In genomic region chr19:46456930-46457329, GRCh38 we compare ENCODE assay signal across 30 cellular contexts. TPM values are rescaled to one million over a fixed set of nuclear protein-coding genes. Genes with fewer than 3 reads are reported as not detected.
"Had no signal": no experiment of that assay in that cellular context is flagged by ENCODE, and none has a peak within 500 bp of the region (broad histone marks: within the 10 kb centered on the region; RNA-seq: fewer than 3 reads in every experiment).

No MANE protein-coding gene starts in this region.

- H3K9me3 Mint-ChIP-seq: activated CD4-positive, alpha-beta memory T cell treated with anti-CD3 and anti-CD28 coated beads, Interleukin-2, amount 10 ng/mL, durations not matched to agents 7 days and 5 days; activated CD4-positive, alpha-beta T cell treated with anti-CD3 and anti-CD28 coated beads, Interleukin-2, amount 10 ng/mL, durations not matched to agents 7 days and 5 days; activated T-cell treated with anti-CD3 and anti-CD28 coated beads, Interleukin-2, amount 50 U/mL, for 4 hours; activated T-helper 17 cell treated with anti-CD3 and anti-CD28 coated beads, Interleukin-2, amount 50 U/mL, for 72 hours; dendritic cell treated with granulocyte-macrophage colony-stimulating factor and Interleukin-4, amounts not matched to agents 40 ng/mL and 50 ng/mL, for 4 days had no signal

- H3K4me3 ChIP-seq: body of pancreas, cardiac muscle cell, coronary artery, dorsolateral prefrontal cortex, heart left ventricle had no signal

- H3K9me3 ChIP-seq: body of pancreas, heart left ventricle had no signal

- H3K27ac ChIP-seq: body of pancreas, cardiac muscle cell, coronary artery, dorsolateral prefrontal cortex, heart left ventricle had no signal

- ATAC-seq: activated T-cell treated with anti-CD3 and anti-CD28 coated beads, Interleukin-2, amount 50 U/mL, for 4 hours; activated T-helper 17 cell treated with anti-CD3 and anti-CD28 coated beads, Interleukin-2, amount 50 U/mL, for 72 hours; body of pancreas; heart left ventricle had no signal

- H3K4me1 Mint-ChIP-seq: activated CD4-positive, alpha-beta memory T cell treated with anti-CD3 and anti-CD28 coated beads, Interleukin-2, amount 10 ng/mL, durations not matched to agents 7 days and 5 days; activated CD4-positive, alpha-beta T cell treated with anti-CD3 and anti-CD28 coated beads, Interleukin-2, amount 10 ng/mL, durations not matched to agents 7 days and 5 days; activated T-helper 17 cell treated with anti-CD3 and anti-CD28 coated beads, Interleukin-2, amount 50 U/mL, for 72 hours; endodermal cell had no signal

- H3K27me3 ChIP-seq: body of pancreas, cardiac muscle cell, dorsolateral prefrontal cortex, heart left ventricle had no signal

- H3K4me1 ChIP-seq: heart left ventricle had no signal

- H3K36me3 Mint-ChIP-seq: activated naive CD8-positive, alpha-beta T cell had no signal

- H3K36me3 ChIP-seq: cardiac muscle cell, heart left ventricle had no signal

- H3K4me3 Mint-ChIP-seq: activated CD4-positive, alpha-beta memory T cell treated with anti-CD3 and anti-CD28 coated beads, Interleukin-2, amount 10 ng/mL, durations not matched to agents 7 days and 5 days; activated CD4-positive, alpha-beta T cell treated with anti-CD3 and anti-CD28 coated beads, Interleukin-2, amount 10 ng/mL, durations not matched to agents 7 days and 5 days; activated naive CD8-positive, alpha-beta T cell; activated T-cell treated with anti-CD3 and anti-CD28 coated beads, Interleukin-2, amount 50 U/mL, for 4 hours; activated T-helper 17 cell treated with anti-CD3 and anti-CD28 coated beads, Interleukin-2, amount 50 U/mL, for 72 hours; dendritic cell treated with granulocyte-macrophage colony-stimulating factor and Interleukin-4, amounts not matched to agents 40 ng/mL and 50 ng/mL, for 4 days; endodermal cell had no signal

- DNase-seq: activated CD4-positive, alpha-beta memory T cell treated with anti-CD3 and anti-CD28 coated beads, Interleukin-2, amount 10 ng/mL, durations not matched to agents 7 days and 5 days; activated CD4-positive, alpha-beta T cell treated with anti-CD3 and anti-CD28 coated beads for 1 hour; activated CD4-positive, alpha-beta T cell treated with anti-CD3 and anti-CD28 coated beads for 4 hours; activated CD4-positive, alpha-beta T cell treated with anti-CD3 and anti-CD28 coated beads, Interleukin-2, amount 10 ng/mL, durations not matched to agents 7 days and 5 days; activated CD4-positive, alpha-beta T cell treated with anti-CD3 and anti-CD28 coated beads, Interleukin-2, amount 50 U/mL, for 4 hours; activated effector memory CD4-positive, alpha-beta T cell treated with Interleukin-2 at 50 U/mL for 16 hours; activated gamma-delta T cell treated with Interleukin-2 at 50 U/mL for 16 hours; activated naive CD4-positive, alpha-beta T cell treated with anti-CD3 and anti-CD28 coated beads, Interleukin-2, amount 50 U/mL, for 16 hours; activated naive CD4-positive, alpha-beta T cell treated with Interleukin-2 at 50 U/mL for 16 hours; activated T-cell treated with anti-CD3 and anti-CD28 coated beads, Interleukin-2, amount 50 U/mL, for 4 hours; amniotic stem cell; anterior cingulate cortex; body of pancreas; central memory CD4-positive, alpha-beta T cell; cerebellar nuclear complex; effector memory CD4-positive, alpha-beta T cell; endodermal cell; foreskin fibroblast; glutamatergic neuron; heart left ventricle; T-helper 2 cell had no signal

- H3K27ac Mint-ChIP-seq: activated CD4-positive, alpha-beta memory T cell treated with anti-CD3 and anti-CD28 coated beads, Interleukin-2, amount 10 ng/mL, durations not matched to agents 7 days and 5 days; activated CD4-positive, alpha-beta T cell treated with anti-CD3 and anti-CD28 coated beads, Interleukin-2, amount 10 ng/mL, durations not matched to agents 7 days and 5 days; activated naive CD8-positive, alpha-beta T cell; activated T-helper 17 cell treated with anti-CD3 and anti-CD28 coated beads, Interleukin-2, amount 50 U/mL, for 72 hours; dendritic cell treated with granulocyte-macrophage colony-stimulating factor and Interleukin-4, amounts not matched to agents 40 ng/mL and 50 ng/mL, for 4 days; endodermal cell had no signal

RNA-seq across cellular contexts. Expression of gene PNMA8A, which starts 14.4 kb away (rescaled TPM):
- total RNA-seq: activated CD4-positive, alpha-beta memory T cell treated with anti-CD3 and anti-CD28 coated beads, Interleukin-2, amount 10 ng/mL, durations not matched to agents 7 days and 5 days; activated CD4-positive, alpha-beta T cell treated with anti-CD3 and anti-CD28 coated beads, Interleukin-2, amount 10 ng/mL, durations not matched to agents 7 days and 5 days; activated T-helper 17 cell treated with anti-CD3 and anti-CD28 coated beads, Interleukin-2, amount 50 U/mL, for 72 hours; T-helper 1 cell treated with Interleukin-12 subunit alpha and Interleukin-12 subunit beta and Interleukin-4 antibody, amounts not matched to agents 30 ng/mL and 1 ng/mL, for 36 hours had no signal

RNA-seq across cellular contexts. Expression of gene PNMA8C, which starts 28.2 kb away (rescaled TPM):
- total RNA-seq: activated CD4-positive, alpha-beta memory T cell treated with anti-CD3 and anti-CD28 coated beads, Interleukin-2, amount 10 ng/mL, durations not matched to agents 7 days and 5 days; activated CD4-positive, alpha-beta T cell treated with anti-CD3 and anti-CD28 coated beads, Interleukin-2, amount 10 ng/mL, durations not matched to agents 7 days and 5 days; activated T-cell treated with anti-CD3 and anti-CD28 coated beads, Interleukin-2, amount 50 U/mL, for 4 hours; activated T-helper 17 cell treated with anti-CD3 and anti-CD28 coated beads, Interleukin-2, amount 50 U/mL, for 72 hours; body of pancreas; epithelial cell of proximal tubule; esophagus mucosa; T-helper 1 cell treated with Interleukin-12 subunit alpha and Interleukin-12 subunit beta and Interleukin-4 antibody, amounts not matched to agents 30 ng/mL and 1 ng/mL, for 36 hours had no signal

RNA-seq across cellular contexts. Expression of gene PNMA8B, which starts 38.7 kb away (rescaled TPM):
- total RNA-seq: T-helper 1 cell treated with Interleukin-12 subunit alpha and Interleukin-12 subunit beta and Interleukin-4 antibody, amounts not matched to agents 30 ng/mL and 1 ng/mL, for 36 hours had no signal

RNA-seq across cellular contexts. Expression of gene CCDC8, which starts 43.6 kb away (rescaled TPM):
- total RNA-seq: activated CD4-positive, alpha-beta memory T cell treated with anti-CD3 and anti-CD28 coated beads, Interleukin-2, amount 10 ng/mL, durations not matched to agents 7 days and 5 days; activated CD4-positive, alpha-beta T cell treated with anti-CD3 and anti-CD28 coated beads, Interleukin-2, amount 10 ng/mL, durations not matched to agents 7 days and 5 days; activated T-helper 17 cell treated with anti-CD3 and anti-CD28 coated beads, Interleukin-2, amount 50 U/mL, for 72 hours; T-helper 1 cell treated with Interleukin-12 subunit alpha and Interleukin-12 subunit beta and Interleukin-4 antibody, amounts not matched to agents 30 ng/mL and 1 ng/mL, for 36 hours had no signal
